9 cellular contexts compared by ENCODE assay signal in the genomic region with DNA sequence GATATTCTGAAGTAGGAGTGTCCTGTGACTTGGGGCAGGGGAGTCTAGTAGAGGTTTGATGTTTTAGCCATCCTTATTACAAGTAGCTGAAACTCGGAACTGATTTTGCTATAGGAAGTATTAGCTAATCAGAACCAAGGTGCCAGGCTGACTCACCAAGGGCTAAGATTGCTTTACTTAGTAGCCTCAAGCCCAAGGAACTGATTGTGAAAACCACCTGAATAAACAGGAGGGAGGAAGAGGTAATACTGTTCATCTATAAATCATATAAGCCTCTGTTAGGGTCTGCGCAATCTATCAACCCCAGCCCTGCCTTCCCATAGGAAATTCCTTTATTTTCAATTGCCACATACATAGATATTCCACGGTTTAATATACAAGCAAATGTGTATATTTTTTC. TPM values are rescaled to one million over a fixed set of nuclear protein-coding genes. Genes with fewer than 3 reads are reported as not detected.
A peak's percentile ranks its signal among the peaks of the same experiment; 100 is the strongest.
DNase-seq lines count a peak whose midpoint lies in the region; ATAC-seq and TF ChIP-seq lines count a peak whose summit lies in the region.
"Had no signal": no experiment of that assay in that cellular context is flagged by ENCODE, and none has a peak within 500 bp of the region (broad histone marks: within the 10 kb centered on the region; RNA-seq: fewer than 3 reads in every experiment).

No MANE protein-coding gene starts in this region.

- H3K4me3 Mint-ChIP-seq in activated naive CD4-positive, alpha-beta T cell treated with anti-CD3 and anti-CD28 coated beads, Interleukin-2, amount 10 ng/mL, durations not matched to agents 7 days and 5 days: peak overlapping the region; percentile 44
- peak overlapping the region; percentile 42 for H3K4me3 Mint-ChIP-seq in activated T-helper 2 cell treated with anti-CD3 and anti-CD28 coated beads, Interferon-gamma antibody, Interleukin-2, Interleukin-4, amounts not matched to agents 10 μg/mL and 5 μg/mL and 100 μg/mL, durations not matched to agents 14 hours and 24 hours and 36 hours (ENCODE audit: low read depth)

- TF ChIP-seq CTCF in upper lobe of right lung (IDR thresholded peaks at IDR 0.05): no peak

- peaks cover 72% of the 10 kb centered on the region for H3K36me3 ChIP-seq in upper lobe of right lung

- no peaks in the 10 kb centered on the region for H3K27me3 Mint-ChIP-seq in activated naive CD4-positive, alpha-beta T cell treated with anti-CD3 and anti-CD28 coated beads, Interleukin-2, amount 10 ng/mL, durations not matched to agents 7 days and 5 days
- H3K27me3 Mint-ChIP-seq in activated T-helper 2 cell treated with anti-CD3 and anti-CD28 coated beads, Interferon-gamma antibody, Interleukin-2, Interleukin-4, amounts not matched to agents 10 μg/mL and 5 μg/mL and 100 μg/mL, durations not matched to agents 14 hours and 24 hours and 36 hours (ENCODE audit: low read depth): no peaks in the 10 kb centered on the region

- no peaks in the 10 kb centered on the region for H3K9me3 ChIP-seq in upper lobe of right lung

- ATAC-seq in upper lobe of right lung (peak; percentile 70), HG03196 (IDR thresholded peaks at IDR 0.05; ENCODE audit: unreplicated experiment) (no peak), GM18909 (IDR thresholded peaks at IDR 0.05; ENCODE audit: poor library complexity, unreplicated experiment) (no peak)

- peaks cover 80% of the 10 kb centered on the region for H3K4me1 Mint-ChIP-seq in activated naive CD4-positive, alpha-beta T cell treated with anti-CD3 and anti-CD28 coated beads, Interleukin-2, amount 10 ng/mL, durations not matched to agents 7 days and 5 days
- peaks cover 42% of the 10 kb centered on the region for H3K4me1 Mint-ChIP-seq in activated T-helper 2 cell treated with anti-CD3 and anti-CD28 coated beads, Interferon-gamma antibody, Interleukin-2, Interleukin-4, amounts not matched to agents 10 μg/mL and 5 μg/mL and 100 μg/mL, durations not matched to agents 14 hours and 24 hours and 36 hours (ENCODE audit: low read depth)

- DNase-seq in activated naive CD4-positive, alpha-beta T cell treated with anti-CD3 and anti-CD28 coated beads, Interleukin-2, amount 10 ng/mL, durations not matched to agents 7 days and 5 days: no peak
- DNase-seq in activated naive CD4-positive, alpha-beta T cell treated with anti-CD3 and anti-CD28 coated beads, Interleukin-2, amount 50 U/mL, for 16 hours: no peak
- DNase-seq in activated T-helper 2 cell treated with anti-CD3 and anti-CD28 coated beads, Interferon-gamma antibody, Interleukin-2, Interleukin-4, amounts not matched to agents 10 μg/mL and 5 μg/mL and 100 μg/mL, durations not matched to agents 14 hours and 24 hours and 36 hours (ENCODE audit: low spot score): no peak
- peak; percentile 86 for DNase-seq in iris pigment epithelial cell (ENCODE audit: low read depth)
- DNase-seq in upper lobe of right lung: no peak
- no peak for DNase-seq in foreskin melanocyte
- DNase-seq: activated CD4-positive, CD25-positive, alpha-beta regulatory T cell had no signal

- intact Hi-C loops in activated T-helper 2 cell treated with anti-CD3 and anti-CD28 coated beads, Interferon-gamma antibody, Interleukin-2, Interleukin-4, amounts not matched to agents 10 μg/mL and 5 μg/mL and 100 μg/mL, durations not matched to agents 14 hours and 24 hours and 36 hours (cut with micrococcal nuclease): no loop called here
- intact Hi-C loops in upper lobe of right lung (cut with DNase I): no loop called here

- H3K9me3 Mint-ChIP-seq in activated naive CD4-positive, alpha-beta T cell treated with anti-CD3 and anti-CD28 coated beads, Interleukin-2, amount 10 ng/mL, durations not matched to agents 7 days and 5 days: no peaks in the 10 kb centered on the region
- no peaks in the 10 kb centered on the region for H3K9me3 Mint-ChIP-seq in activated T-helper 2 cell treated with anti-CD3 and anti-CD28 coated beads, Interferon-gamma antibody, Interleukin-2, Interleukin-4, amounts not matched to agents 10 μg/mL and 5 μg/mL and 100 μg/mL, durations not matched to agents 14 hours and 24 hours and 36 hours

- no peaks in the 10 kb centered on the region for H3K27me3 ChIP-seq in upper lobe of right lung

- H3K27ac ChIP-seq in upper lobe of right lung: peak overlapping the region; percentile 83

- peak overlapping the region; percentile 88 for H3K27ac Mint-ChIP-seq in activated naive CD4-positive, alpha-beta T cell treated with anti-CD3 and anti-CD28 coated beads, Interleukin-2, amount 10 ng/mL, durations not matched to agents 7 days and 5 days
- H3K27ac Mint-ChIP-seq in activated T-helper 2 cell treated with anti-CD3 and anti-CD28 coated beads, Interferon-gamma antibody, Interleukin-2, Interleukin-4, amounts not matched to agents 10 μg/mL and 5 μg/mL and 100 μg/mL, durations not matched to agents 14 hours and 24 hours and 36 hours: peak overlapping the region; percentile 59

- CTCF ChIA-PET in activated naive CD4-positive, alpha-beta T cell treated with anti-CD3 and anti-CD28 coated beads, Interleukin-2, amount 10 ng/mL, durations not matched to agents 7 days and 5 days (lab: Charles Lee): interaction anchor here (0.9 to 1.4 kb wide), 2 partner anchors 55 to 497 kb away, joined by 3 read pairs; a partner anchor contains a TSS

- H3K4me3 ChIP-seq in upper lobe of right lung: peak overlapping the region; percentile 30

- peaks cover 33% of the 10 kb centered on the region for H3K4me1 ChIP-seq in upper lobe of right lung

- peaks cover 83% of the 10 kb centered on the region for H3K36me3 Mint-ChIP-seq in activated naive CD4-positive, alpha-beta T cell treated with anti-CD3 and anti-CD28 coated beads, Interleukin-2, amount 10 ng/mL, durations not matched to agents 7 days and 5 days
- H3K36me3 Mint-ChIP-seq in activated T-helper 2 cell treated with anti-CD3 and anti-CD28 coated beads, Interferon-gamma antibody, Interleukin-2, Interleukin-4, amounts not matched to agents 10 μg/mL and 5 μg/mL and 100 μg/mL, durations not matched to agents 14 hours and 24 hours and 36 hours (ENCODE audit: low read depth): peaks cover 91% of the 10 kb centered on the region

RNA-seq across cellular contexts. Expression of a gene that starts 54.4 kb away (rescaled TPM):
- 598 and 599 TPM in 2 replicates for total RNA-seq in activated T-helper 2 cell treated with anti-CD3 and anti-CD28 coated beads, Interferon-gamma antibody, Interleukin-2, Interleukin-4, amounts not matched to agents 10 μg/mL and 5 μg/mL and 100 μg/mL, durations not matched to agents 14 hours and 24 hours and 36 hours
- total RNA-seq in upper lobe of right lung: 746 TPM

RNA-seq across cellular contexts. Expression of a gene that starts 56.2 kb away (rescaled TPM):
- 1.7 and 1.9 TPM in 2 replicates for total RNA-seq in activated T-helper 2 cell treated with anti-CD3 and anti-CD28 coated beads, Interferon-gamma antibody, Interleukin-2, Interleukin-4, amounts not matched to agents 10 μg/mL and 5 μg/mL and 100 μg/mL, durations not matched to agents 14 hours and 24 hours and 36 hours
- total RNA-seq in upper lobe of right lung: 1.1 TPM
